In the genomic region with DNA sequence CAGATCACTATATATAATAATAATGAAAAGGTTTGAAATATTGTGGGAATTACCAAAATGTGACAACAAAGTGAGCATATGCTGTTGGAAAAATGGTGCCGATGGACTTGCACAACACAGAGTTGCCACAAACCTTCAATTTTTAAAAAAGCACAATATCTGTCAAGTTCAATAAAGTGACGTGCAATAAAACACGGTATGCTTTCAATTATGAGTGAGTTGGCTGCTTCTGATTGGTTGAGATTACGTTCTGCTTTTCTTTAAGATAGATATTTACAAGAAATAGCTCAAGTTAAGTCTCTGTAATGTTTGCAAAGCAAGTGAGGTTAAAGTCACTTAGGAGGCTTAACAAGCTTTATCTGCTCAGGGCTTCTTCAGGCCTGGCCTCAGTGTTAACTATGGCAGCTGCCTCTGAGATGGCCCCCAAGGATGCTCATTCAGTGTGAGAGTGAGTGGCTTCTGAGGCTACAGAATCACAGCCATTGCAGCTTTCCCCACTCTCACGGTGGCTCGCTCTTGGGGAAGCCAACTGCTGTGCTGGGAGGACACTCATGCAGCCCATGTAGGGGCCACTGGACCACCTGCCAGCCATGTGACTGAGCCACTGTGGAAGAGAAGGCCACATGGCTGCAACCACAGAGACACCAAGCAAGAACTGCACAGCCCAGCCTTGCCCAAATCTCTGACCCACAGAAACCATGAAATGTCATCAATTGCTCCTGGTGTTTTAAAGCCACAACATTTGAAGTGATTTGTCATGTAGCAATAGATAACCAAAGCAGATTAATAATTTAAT, we compare ENCODE assay signal across 12 cellular contexts.
"Had no signal": no experiment of that assay in that cellular context is flagged by ENCODE, and none has a peak within 500 bp of the region (broad histone marks: within the 10 kb centered on the region; RNA-seq: fewer than 3 reads in every experiment).

No MANE protein-coding gene starts in this region.

- H3K36me3 ChIP-seq: neutrophil had no signal

- H3K27me3 ChIP-seq: foreskin keratinocyte had no signal

- H3K27ac ChIP-seq: foreskin keratinocyte, neutrophil had no signal

- H3K9me3 ChIP-seq: neutrophil had no signal

- H3K4me3 ChIP-seq: smooth muscle cell had no signal

- ATAC-seq: foreskin keratinocyte; left lobe of liver; naive thymus-derived CD8-positive, alpha-beta T cell had no signal

- DNase-seq: erythroblast; foreskin keratinocyte; hypothalamus; islet precursor cell; mammary epithelial cell; naive thymus-derived CD8-positive, alpha-beta T cell; posterior cingulate gyrus; stimulated activated CD4-positive, alpha-beta T cell treated with anti-CD3 and anti-CD28 coated beads, Interleukin-2, amount 100 ng/mL, for 48 hours; stimulated activated naive CD4-positive, alpha-beta T cell treated with Interleukin-2 at 50 U/mL for 16 hours had no signal
